ENCODE assay signal across 22 cellular contexts in genomic region chr16:58472266-58472665, GRCh38.
"Had no signal": no experiment of that assay in that cellular context is flagged by ENCODE, and none has a peak within 500 bp of the region (broad histone marks: within the 10 kb centered on the region; RNA-seq: fewer than 3 reads in every experiment).

No MANE protein-coding gene starts in this region.

- H3K36me3 Mint-ChIP-seq: activated naive CD8-positive, alpha-beta T cell; stimulated activated memory B cell treated with anti-CD40 and anti-IgM and Interleukin-4, amounts not matched to agents 10 μg/mL and 1 μg/mL and 100 μg/mL, for 72 hours had no signal

- H3K4me3 ChIP-seq: ascending aorta, sigmoid colon, suprapubic skin, tibial nerve had no signal

- H3K9me3 Mint-ChIP-seq: effector memory CD8-positive, alpha-beta T cell; nephron; stimulated activated memory B cell treated with anti-CD40 and anti-IgM and Interleukin-4, amounts not matched to agents 10 μg/mL and 1 μg/mL and 100 μg/mL, for 72 hours had no signal

- H3K4me3 Mint-ChIP-seq: activated CD4-positive, alpha-beta T cell treated with anti-CD3 and anti-CD28 coated beads for 36 hours; activated naive CD8-positive, alpha-beta T cell; effector memory CD8-positive, alpha-beta T cell; nephron; stimulated activated memory B cell treated with anti-CD40 and anti-IgM and Interleukin-4, amounts not matched to agents 10 μg/mL and 1 μg/mL and 100 μg/mL, for 72 hours had no signal

- ATAC-seq: activated CD4-positive, alpha-beta T cell treated with anti-CD3 and anti-CD28 coated beads for 36 hours; effector memory CD8-positive, alpha-beta T cell; stimulated activated memory B cell treated with anti-CD40 and anti-IgM and Interleukin-4, amounts not matched to agents 10 μg/mL and 1 μg/mL and 100 μg/mL, for 72 hours had no signal

- DNase-seq: activated CD4-positive, alpha-beta T cell treated with anti-CD3 and anti-CD28 coated beads for 36 hours; activated CD4-positive, alpha-beta T cell treated with anti-CD3 and anti-CD28 coated beads, Interleukin-2, amount 50 U/mL, for 4 hours; activated CD4-positive, CD25-positive, alpha-beta regulatory T cell; activated effector memory CD4-positive, alpha-beta T cell treated with Interleukin-2 at 50 U/mL for 16 hours; activated naive CD4-positive, alpha-beta T cell treated with Interleukin-2 at 50 U/mL for 16 hours; brain microvascular endothelial cell; cortex of kidney; effector memory CD8-positive, alpha-beta T cell; foreskin fibroblast; mesendoderm; posterior cingulate gyrus; sigmoid colon; small intestine; stimulated activated CD4-positive, alpha-beta T cell treated with anti-CD3 and anti-CD28 coated beads, Interleukin-1b, Interleukin-23, amount 100 ng/mL, for 48 hours; stimulated activated CD4-positive, alpha-beta T cell treated with anti-CD3 and anti-CD28 coated beads, Interleukin-4, amount 100 ng/mL, for 4 hours; stimulated activated CD8-positive, alpha-beta memory T cell treated with anti-CD3 and anti-CD28 coated beads, Interleukin-4, amount 100 ng/mL, for 48 hours had no signal

- H3K36me3 ChIP-seq: ascending aorta, brain microvascular endothelial cell, sigmoid colon, suprapubic skin, tibial nerve had no signal

- H3K27ac ChIP-seq: ascending aorta, brain microvascular endothelial cell, sigmoid colon, suprapubic skin, tibial nerve had no signal

- H3K4me1 Mint-ChIP-seq: activated CD4-positive, alpha-beta T cell treated with anti-CD3 and anti-CD28 coated beads for 36 hours; nephron; stimulated activated memory B cell treated with anti-CD40 and anti-IgM and Interleukin-4, amounts not matched to agents 10 μg/mL and 1 μg/mL and 100 μg/mL, for 72 hours had no signal

- H3K4me1 ChIP-seq: ascending aorta, sigmoid colon, suprapubic skin, tibial nerve had no signal

- H3K27me3 ChIP-seq: ascending aorta had no signal

- H3K9me3 ChIP-seq: ascending aorta, sigmoid colon, suprapubic skin, tibial nerve had no signal

- H3K27ac Mint-ChIP-seq: activated CD4-positive, alpha-beta T cell treated with anti-CD3 and anti-CD28 coated beads for 36 hours; activated naive CD8-positive, alpha-beta T cell; nephron; stimulated activated memory B cell treated with anti-CD40 and anti-IgM and Interleukin-4, amounts not matched to agents 10 μg/mL and 1 μg/mL and 100 μg/mL, for 72 hours had no signal
